Comparison of ENCODE assay signal across 30 cellular contexts in genomic region chr2:150230616-150231015, GRCh38.
A peak's percentile ranks its signal among the peaks of the same experiment; 100 is the strongest.
DNase-seq lines count a peak whose midpoint lies in the region; ATAC-seq, FAIRE-seq and TF ChIP-seq lines count a peak whose summit lies in the region.
"Had no signal": no experiment of that assay in that cellular context is flagged by ENCODE, and none has a peak within 500 bp of the region (broad histone marks: within the 10 kb centered on the region; RNA-seq: fewer than 3 reads in every experiment).

No MANE protein-coding gene starts in this region.

- no peaks in the 10 kb centered on the region for H3K9me3 Mint-ChIP-seq in Calu3 (ENCODE audit: low read depth, unreplicated experiment)

- TF ChIP-seq POLR2A in A549 (IDR thresholded peaks at IDR 0.05; ENCODE audit: low read length), result no peak

- H3K27ac Mint-ChIP-seq in Calu3 (ENCODE audit: unreplicated experiment), result peak overlapping the region; percentile 5
- H3K27ac Mint-ChIP-seq: CD14-positive monocyte; CD4-positive, alpha-beta memory T cell; CD4-positive, CD25-positive, alpha-beta regulatory T cell; CD8-positive, alpha-beta memory T cell had no signal

- no peaks in the 10 kb centered on the region for H3K27me3 Mint-ChIP-seq in Calu3 (ENCODE audit: unreplicated experiment)
- H3K27me3 Mint-ChIP-seq: CD4-positive, alpha-beta memory T cell; CD4-positive, CD25-positive, alpha-beta regulatory T cell; CD8-positive, alpha-beta memory T cell had no signal

- H3K27me3 ChIP-seq in bronchial epithelial cell (ENCODE audit: control insufficient read depth, insufficient read depth, low read length), result no peaks in the 10 kb centered on the region
- H3K27me3 ChIP-seq: BE2C, BLaER1 had no signal

- TF ChIP-seq RAD21 in A549 (conservative IDR thresholded peaks at IDR 0.05 in 1 of 2, IDR thresholded peaks at IDR 0.05 in 1 of 2), result no peak

- no peak overlapping the region for H3K27ac ChIP-seq in A549
- H3K27ac ChIP-seq: 22Rv1, BLaER1 had no signal

- peaks cover 61% of the 10 kb centered on the region for H3K4me1 Mint-ChIP-seq in Calu3 (ENCODE audit: low read depth, unreplicated experiment)
- H3K4me1 Mint-ChIP-seq: CD14-positive monocyte; CD4-positive, alpha-beta memory T cell; CD4-positive, CD25-positive, alpha-beta regulatory T cell; CD8-positive, alpha-beta memory T cell had no signal

- no peak for FAIRE-seq in A549 (lab: Jason Lieb, UNC)
- FAIRE-seq in bronchial epithelial cell (lab: Jason Lieb, UNC), result no peak
- FAIRE-seq: A204.1, GM12878, GM12892, GM18507, GM19239 had no signal

- H3K4me2 ChIP-seq in A549, result peak overlapping the region; percentile 48; the same call in 2 of the 3 replicates
- H3K4me2 ChIP-seq: BLaER1 had no signal

- H3K4me1 ChIP-seq in A549, result peaks cover 32% of the 10 kb centered on the region
- H3K4me1 ChIP-seq: BE2C, BLaER1 had no signal

- no peak for DNase-seq in A549 (ENCODE audit: low read depth in 1 of 2, low spot score in 1 of 2)
- DNase-seq in Calu3, result no peak
- DNase-seq in bronchial epithelial cell (ENCODE audit: low read depth), result peak; percentile 20
- peak; percentile 58 for DNase-seq in fibroblast of peridontal ligament (ENCODE audit: extremely low read depth)
- DNase-seq in HEK293T (ENCODE audit: extremely low spot score), result no peak
- DNase-seq: AML-193; BE2C; C1 segment of cervical spinal cord; CD4-positive, alpha-beta memory T cell; CD4-positive, CD25-positive, alpha-beta regulatory T cell; CD8-positive, alpha-beta memory T cell; COR-L47; DMS 273 treated with DMSO at 0.1 percent for 48 hours; DMS153; DMS53; DMS79; DND-41; EL; GDM1 had no signal

- H3K9me3 ChIP-seq in A549, result no peaks in the 10 kb centered on the region
- H3K9me3 ChIP-seq: BE2C, BLaER1 had no signal

- H3K4me3 ChIP-seq in A549 (no peak overlapping the region), bronchial epithelial cell (ENCODE audit: low read depth, low read length) (no peak overlapping the region)
- H3K4me3 ChIP-seq: BLaER1, GM12878 had no signal

- intact Hi-C loops in Calu3 (cut with micrococcal nuclease; ENCODE audit: unreplicated experiment), result no loop called here

- no peaks in the 10 kb centered on the region for H3K36me3 ChIP-seq in bronchial epithelial cell (ENCODE audit: control insufficient read depth, insufficient read depth, low read length)
- H3K36me3 ChIP-seq: BE2C, BLaER1 had no signal

- no peak overlapping the region for H3K4me3 Mint-ChIP-seq in Calu3 (ENCODE audit: low read depth, unreplicated experiment)
- H3K4me3 Mint-ChIP-seq: CD14-positive monocyte; CD4-positive, alpha-beta memory T cell; CD4-positive, CD25-positive, alpha-beta regulatory T cell; CD8-positive, alpha-beta memory T cell had no signal

- WGBS in A549 (ENCODE audit: missing lambda C conversion rate), result 92% methylated on average over 1 of the region's 1 CpG

- CTCF ChIA-PET in A549 (lab: Yijun Ruan, JAX), result no interaction called here
- CTCF ChIA-PET in Calu3 (lab: Charles Lee), result interaction anchor here (1.5 kb wide), 1 partner anchor 22 kb away, joined by 3 read pairs; no protein-coding TSS in a partner anchor
- CTCF ChIA-PET in HEK293T (lab: Yijun Ruan, JAX), result no interaction called here

- no peak for TF ChIP-seq EP300 in A549 (IDR thresholded peaks at IDR 0.05)

- ATAC-seq in A549 (no peak), GM21723 (IDR thresholded peaks at IDR 0.05; ENCODE audit: unreplicated experiment) (no peak), HG03432 (IDR thresholded peaks at IDR 0.05; ENCODE audit: unreplicated experiment) (no peak), GM19023 (IDR thresholded peaks at IDR 0.05; ENCODE audit: unreplicated experiment) (no peak)
- ATAC-seq: GM12878 had no signal

- no peaks in the 10 kb centered on the region for H3K36me3 Mint-ChIP-seq in Calu3 (ENCODE audit: insufficient read depth, unreplicated experiment)
- H3K36me3 Mint-ChIP-seq: CD14-positive monocyte; CD4-positive, alpha-beta memory T cell; CD4-positive, CD25-positive, alpha-beta regulatory T cell; CD8-positive, alpha-beta memory T cell had no signal

- BruUV-seq in Calu3 (replicated peaks; lab: Mats Ljungman, UMichigan), result no TSS peak

- TF ChIP-seq CTCF in A549 (IDR thresholded peaks at IDR 0.05) (no peak), Calu3 (IDR thresholded peaks at IDR 0.05; ENCODE audit: unreplicated experiment) (no peak), bronchial epithelial cell (IDR thresholded peaks at IDR 0.05; ENCODE audit: insufficient read depth, low read length, severe bottlenecking) (no peak)

- POLR2A ChIA-PET in A549 (lab: Yijun Ruan, JAX), result no interaction called here
- POLR2A ChIA-PET in HEK293T (lab: Yijun Ruan, JAX), result no interaction called here

TF ChIP-seq in A549, 52 proteins besides CTCF, POLR2A, EP300 and RAD21:
- no peak for TF ChIP-seq ELK1 (IDR thresholded peaks at IDR 0.05; ENCODE audit: low read depth, low read length)
- no peak for TF ChIP-seq CEBPB (IDR thresholded peaks at IDR 0.05)

TF ChIP-seq in HEK293T, 16 proteins besides CTCF, POLR2A, EP300 and RAD21:
- TF ChIP-seq ARNT (IDR thresholded peaks at IDR 0.05), result no peak
- no peak for TF ChIP-seq HDGF (IDR thresholded peaks at IDR 0.05; ENCODE audit: borderline replicate concordance)
- TF ChIP-seq LEF1 (IDR thresholded peaks at IDR 0.05; ENCODE audit: borderline replicate concordance), result no peak
- TF ChIP-seq ZNF384 (IDR thresholded peaks at IDR 0.05), result no peak
- no peak for TF ChIP-seq FOXA1 (IDR thresholded peaks at IDR 0.05)
- TF ChIP-seq BHLHE40 (IDR thresholded peaks at IDR 0.05; ENCODE audit: borderline replicate concordance), result no peak
- no peak for TF ChIP-seq PKNOX1 (IDR thresholded peaks at IDR 0.05)
- no peak for TF ChIP-seq SUZ12 (IDR thresholded peaks at IDR 0.05)
- no peak for TF ChIP-seq FOXK2 (IDR thresholded peaks at IDR 0.05)
- TF ChIP-seq FOXM1 (IDR thresholded peaks at IDR 0.05; ENCODE audit: borderline replicate concordance), result no peak
- TF ChIP-seq NFRKB (IDR thresholded peaks at IDR 0.05), result no peak
- TF ChIP-seq CTBP1 (IDR thresholded peaks at IDR 0.05; ENCODE audit: borderline replicate concordance), result no peak
- no peak for TF ChIP-seq ELF4 (IDR thresholded peaks at IDR 0.05)
- no peak for TF ChIP-seq TARDBP (IDR thresholded peaks at IDR 0.05)

Comparison
In these comparisons a context has a peak if more than half of its experiments do, and no peak if none do; other contexts are left out.
1. DNase-seq: peak in bronchial epithelial cell (single experiment) and fibroblast of peridontal ligament (single experiment); none in A549 (0 of 2), Calu3 (single experiment) and HEK293T (single experiment).